In genomic region chr7:143909863-143910262, GRCh38 we compare ENCODE assay signal across 26 cellular contexts. TPM values are rescaled to one million over a fixed set of nuclear protein-coding genes. Genes with fewer than 3 reads are reported as not detected.
"Had no signal": no experiment of that assay in that cellular context is flagged by ENCODE, and none has a peak within 500 bp of the region (broad histone marks: within the 10 kb centered on the region; RNA-seq: fewer than 3 reads in every experiment).

No MANE protein-coding gene starts in this region.

- H3K4me3 ChIP-seq: coronary artery, esophagus muscularis mucosa, pancreas, psoas muscle, right atrium auricular region, skin epidermis, tibial artery had no signal

- H3K27ac ChIP-seq: coronary artery, pancreas, psoas muscle, right atrium auricular region, skin epidermis, tibial artery, WERI-Rb-1 had no signal

- ATAC-seq: activated T-helper 17 cell treated with anti-CD3 and anti-CD28 coated beads, Interleukin-2, amount 50 U/mL, for 72 hours; left ventricle myocardium superior; natural killer cell treated with Interleukin-12 subunit alpha and Interleukin-12 subunit beta and Interleukin-15 and Interleukin-18, amount 100 ng/mL, for 72 hours; psoas muscle; stimulated activated effector memory CD8-positive, alpha-beta T cell treated with anti-CD3 and anti-CD28 coated beads, Interleukin-12 subunit alpha, Interleukin-12 subunit beta, amount 100 ng/mL, for 72 hours; stimulated activated naive CD8-positive, alpha-beta T cell treated with anti-CD3 and anti-CD28 coated beads, Interleukin-15, amount 100 ng/mL, for 72 hours; T-cell had no signal

- DNase-seq: activated CD8-positive, alpha-beta memory T cell treated with anti-CD3 and anti-CD28 coated beads for 24 hours; activated CD8-positive, alpha-beta memory T cell treated with anti-CD3 and anti-CD28 coated beads, Interleukin-2, amount 50 U/mL, for 4 hours; activated T-cell treated with anti-CD3 and anti-CD28 coated beads, Interleukin-2, amount 50 U/mL, for 24 hours; amygdala; cerebellar nuclear complex; foreskin melanocyte; head of caudate nucleus; hypothalamus; left ventricle myocardium superior; mammary epithelial cell; midbrain; pancreas; psoas muscle; stimulated activated CD4-positive, alpha-beta T cell treated with anti-CD3 and anti-CD28 coated beads, Interleukin-2, amount 100 ng/mL, for 24 hours; stimulated activated naive CD8-positive, alpha-beta T cell treated with anti-CD3 and anti-CD28 coated beads, Interleukin-15, amount 100 ng/mL, for 72 hours; T-cell; tibial artery; WERI-Rb-1 had no signal

- H3K4me1 ChIP-seq: pancreas, psoas muscle had no signal

- H3K27me3 ChIP-seq: esophagus muscularis mucosa, pancreas, right atrium auricular region, tibial artery had no signal

- H3K36me3 ChIP-seq: esophagus muscularis mucosa, pancreas, right atrium auricular region, tibial artery, WERI-Rb-1 had no signal

- H3K9me3 ChIP-seq: esophagus muscularis mucosa, pancreas, psoas muscle, right atrium auricular region, tibial artery had no signal

RNA-seq across cellular contexts. Expression of gene OR2F2, which starts 25.2 kb away (rescaled TPM):
- total RNA-seq: activated T-helper 17 cell treated with anti-CD3 and anti-CD28 coated beads, Interleukin-2, amount 50 U/mL, for 72 hours; esophagus muscularis mucosa; left ventricle myocardium superior; natural killer cell treated with Interleukin-12 subunit alpha and Interleukin-12 subunit beta and Interleukin-15 and Interleukin-18, amount 100 ng/mL, for 72 hours; pancreas; psoas muscle; right atrium auricular region; T-cell; ureter had no signal
- polyA plus RNA-seq: mammary epithelial cell, pancreas, psoas muscle had no signal

RNA-seq across cellular contexts. Expression of gene OR2F1, which starts 44.8 kb away (rescaled TPM):
- total RNA-seq: activated T-helper 17 cell treated with anti-CD3 and anti-CD28 coated beads, Interleukin-2, amount 50 U/mL, for 72 hours; esophagus muscularis mucosa; left ventricle myocardium superior; mammary epithelial cell; natural killer cell treated with Interleukin-12 subunit alpha and Interleukin-12 subunit beta and Interleukin-15 and Interleukin-18, amount 100 ng/mL, for 72 hours; pancreas; psoas muscle; right atrium auricular region; T-cell; ureter had no signal
- polyA plus RNA-seq: mammary epithelial cell, pancreas, psoas muscle had no signal
